1 cellular context compared by ENCODE assay signal in the genomic region with DNA sequence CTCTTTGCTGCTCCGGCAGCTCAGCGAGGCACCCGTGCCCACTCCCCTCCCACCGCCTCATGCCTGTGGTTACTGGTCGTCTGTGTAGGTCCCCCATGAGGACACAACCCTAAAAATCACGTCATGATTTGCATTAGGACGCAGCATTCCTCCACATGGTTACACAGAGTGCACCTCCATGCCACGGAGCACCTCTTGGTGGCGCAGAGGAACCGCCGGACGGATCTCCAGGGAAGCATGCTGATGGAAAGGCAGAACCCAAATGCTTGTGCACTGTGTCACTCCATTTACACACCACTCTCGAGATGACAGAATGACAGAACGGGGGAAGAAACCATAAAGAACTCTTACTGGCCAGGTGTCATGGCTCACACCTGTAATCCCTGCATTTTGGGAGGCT.
A peak's percentile ranks its signal among the peaks of the same experiment; 100 is the strongest.
TF ChIP-seq lines count a peak whose summit lies in the region.

No MANE protein-coding gene starts in this region.

TF ChIP-seq in K562, 482 proteins besides CTCF, POLR2A, EP300 and RAD21:
- no peak for TF ChIP-seq SMARCB1 (IDR thresholded peaks at IDR 0.05; ENCODE audit: insufficient read length, low read depth)
- no peak for TF ChIP-seq RBM22 (IDR thresholded peaks at IDR 0.05; ENCODE audit: low read depth, low read length, poor library complexity, severe bottlenecking)
- TF ChIP-seq CBFA2T3 (IDR thresholded peaks at IDR 0.05): no peak
- TF ChIP-seq TRIM24 (IDR thresholded peaks at IDR 0.05): no peak
- peak; percentile 60; the same call in 1 of the 2 replicates for TF ChIP-seq MYC (IDR thresholded peaks at IDR 0.05; ENCODE audit: low read depth, low read length)
- TF ChIP-seq MYC (CRISPR knock-in tag; IDR thresholded peaks at IDR 0.05; ENCODE audit: borderline replicate concordance, low read depth): no peak
- no peak for TF ChIP-seq CBX3 (IDR thresholded peaks at IDR 0.05; ENCODE audit: borderline replicate concordance in 1 of 2, low read length in 2 of 2)
- TF ChIP-seq FOS (IDR thresholded peaks at IDR 0.05; ENCODE audit: extremely low read depth, insufficient read length): no peak
- no peak for TF ChIP-seq BHLHE40 (IDR thresholded peaks at IDR 0.05; ENCODE audit: low read length)
- peak; percentile 58 for TF ChIP-seq CREM (IDR thresholded peaks at IDR 0.05; ENCODE audit: low read depth)
- TF ChIP-seq, protein P1, sequence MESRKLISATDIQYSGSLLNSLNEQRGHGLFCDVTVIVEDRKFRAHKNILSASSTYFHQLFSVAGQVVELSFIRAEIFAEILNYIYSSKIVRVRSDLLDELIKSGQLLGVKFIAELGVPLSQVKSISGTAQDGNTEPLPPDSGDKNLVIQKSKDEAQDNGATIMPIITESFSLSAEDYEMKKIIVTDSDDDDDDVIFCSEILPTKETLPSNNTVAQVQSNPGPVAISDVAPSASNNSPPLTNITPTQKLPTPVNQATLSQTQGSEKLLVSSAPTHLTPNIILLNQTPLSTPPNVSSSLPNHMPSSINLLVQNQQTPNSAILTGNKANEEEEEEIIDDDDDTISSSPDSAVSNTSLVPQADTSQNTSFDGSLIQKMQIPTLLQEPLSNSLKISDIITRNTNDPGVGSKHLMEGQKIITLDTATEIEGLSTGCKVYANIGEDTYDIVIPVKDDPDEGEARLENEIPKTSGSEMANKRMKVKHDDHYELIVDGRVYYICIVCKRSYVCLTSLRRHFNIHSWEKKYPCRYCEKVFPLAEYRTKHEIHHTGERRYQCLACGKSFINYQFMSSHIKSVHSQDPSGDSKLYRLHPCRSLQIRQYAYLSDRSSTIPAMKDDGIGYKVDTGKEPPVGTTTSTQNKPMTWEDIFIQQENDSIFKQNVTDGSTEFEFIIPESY (CRISPR knock-in tag; IDR thresholded peaks at IDR 0.05): peak; percentile 95
- no peak for TF ChIP-seq ZNF12 (CRISPR knock-in tag; IDR thresholded peaks at IDR 0.05)
- TF ChIP-seq EHMT2 (IDR thresholded peaks at IDR 0.05): no peak
- TF ChIP-seq ZNF324 (CRISPR knock-in tag; IDR thresholded peaks at IDR 0.05): no peak
- no peak for TF ChIP-seq JUND (IDR thresholded peaks at IDR 0.05; ENCODE audit: borderline replicate concordance, low read depth, low read length)
- TF ChIP-seq JUND (tag; IDR thresholded peaks at IDR 0.05; ENCODE audit: borderline replicate concordance, low read depth, low read length): no peak
- no peak for TF ChIP-seq CREB1 (IDR thresholded peaks at IDR 0.05)
- 0 out of 2 replicates have a peak, but pooled peaks have one; percentile 22 for TF ChIP-seq CREB1 (CRISPR knock-in tag; IDR thresholded peaks at IDR 0.05)
- TF ChIP-seq, protein P2, sequence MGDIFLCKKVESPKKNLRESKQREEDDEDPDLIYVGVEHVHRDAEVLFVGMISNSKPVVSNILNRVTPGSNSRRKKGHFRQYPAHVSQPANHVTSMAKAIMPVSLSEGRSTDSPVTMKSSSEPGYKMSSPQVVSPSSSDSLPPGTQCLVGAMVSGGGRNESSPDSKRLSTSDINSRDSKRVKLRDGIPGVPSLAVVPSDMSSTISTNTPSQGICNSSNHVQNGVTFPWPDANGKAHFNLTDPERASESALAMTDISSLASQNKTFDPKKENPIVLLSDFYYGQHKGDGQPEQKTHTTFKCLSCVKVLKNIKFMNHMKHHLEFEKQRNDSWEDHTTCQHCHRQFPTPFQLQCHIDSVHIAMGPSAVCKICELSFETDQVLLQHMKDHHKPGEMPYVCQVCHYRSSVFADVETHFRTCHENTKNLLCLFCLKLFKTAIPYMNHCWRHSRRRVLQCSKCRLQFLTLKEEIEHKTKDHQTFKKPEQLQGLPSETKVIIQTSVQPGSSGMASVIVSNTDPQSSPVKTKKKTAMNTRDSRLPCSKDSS (IDR thresholded peaks at IDR 0.05; ENCODE audit: low read depth, partially characterized antibody): no peak
- no peak for TF ChIP-seq TAL1 (IDR thresholded peaks at IDR 0.05)
- TF ChIP-seq IRF2 (CRISPR knock-in tag; IDR thresholded peaks at IDR 0.05): no peak
- TF ChIP-seq, protein P3, sequence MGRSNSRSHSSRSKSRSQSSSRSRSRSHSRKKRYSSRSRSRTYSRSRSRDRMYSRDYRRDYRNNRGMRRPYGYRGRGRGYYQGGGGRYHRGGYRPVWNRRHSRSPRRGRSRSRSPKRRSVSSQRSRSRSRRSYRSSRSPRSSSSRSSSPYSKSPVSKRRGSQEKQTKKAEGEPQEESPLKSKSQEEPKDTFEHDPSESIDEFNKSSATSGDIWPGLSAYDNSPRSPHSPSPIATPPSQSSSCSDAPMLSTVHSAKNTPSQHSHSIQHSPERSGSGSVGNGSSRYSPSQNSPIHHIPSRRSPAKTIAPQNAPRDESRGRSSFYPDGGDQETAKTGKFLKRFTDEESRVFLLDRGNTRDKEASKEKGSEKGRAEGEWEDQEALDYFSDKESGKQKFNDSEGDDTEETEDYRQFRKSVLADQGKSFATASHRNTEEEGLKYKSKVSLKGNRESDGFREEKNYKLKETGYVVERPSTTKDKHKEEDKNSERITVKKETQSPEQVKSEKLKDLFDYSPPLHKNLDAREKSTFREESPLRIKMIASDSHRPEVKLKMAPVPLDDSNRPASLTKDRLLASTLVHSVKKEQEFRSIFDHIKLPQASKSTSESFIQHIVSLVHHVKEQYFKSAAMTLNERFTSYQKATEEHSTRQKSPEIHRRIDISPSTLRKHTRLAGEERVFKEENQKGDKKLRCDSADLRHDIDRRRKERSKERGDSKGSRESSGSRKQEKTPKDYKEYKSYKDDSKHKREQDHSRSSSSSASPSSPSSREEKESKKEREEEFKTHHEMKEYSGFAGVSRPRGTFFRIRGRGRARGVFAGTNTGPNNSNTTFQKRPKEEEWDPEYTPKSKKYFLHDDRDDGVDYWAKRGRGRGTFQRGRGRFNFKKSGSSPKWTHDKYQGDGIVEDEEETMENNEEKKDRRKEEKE (IDR thresholded peaks at IDR 0.05; ENCODE audit: borderline replicate concordance in 1 of 2, control insufficient read depth in 1 of 2, low read depth in 2 of 2, low read length in 1 of 2): no peak
- TF ChIP-seq, protein P4, sequence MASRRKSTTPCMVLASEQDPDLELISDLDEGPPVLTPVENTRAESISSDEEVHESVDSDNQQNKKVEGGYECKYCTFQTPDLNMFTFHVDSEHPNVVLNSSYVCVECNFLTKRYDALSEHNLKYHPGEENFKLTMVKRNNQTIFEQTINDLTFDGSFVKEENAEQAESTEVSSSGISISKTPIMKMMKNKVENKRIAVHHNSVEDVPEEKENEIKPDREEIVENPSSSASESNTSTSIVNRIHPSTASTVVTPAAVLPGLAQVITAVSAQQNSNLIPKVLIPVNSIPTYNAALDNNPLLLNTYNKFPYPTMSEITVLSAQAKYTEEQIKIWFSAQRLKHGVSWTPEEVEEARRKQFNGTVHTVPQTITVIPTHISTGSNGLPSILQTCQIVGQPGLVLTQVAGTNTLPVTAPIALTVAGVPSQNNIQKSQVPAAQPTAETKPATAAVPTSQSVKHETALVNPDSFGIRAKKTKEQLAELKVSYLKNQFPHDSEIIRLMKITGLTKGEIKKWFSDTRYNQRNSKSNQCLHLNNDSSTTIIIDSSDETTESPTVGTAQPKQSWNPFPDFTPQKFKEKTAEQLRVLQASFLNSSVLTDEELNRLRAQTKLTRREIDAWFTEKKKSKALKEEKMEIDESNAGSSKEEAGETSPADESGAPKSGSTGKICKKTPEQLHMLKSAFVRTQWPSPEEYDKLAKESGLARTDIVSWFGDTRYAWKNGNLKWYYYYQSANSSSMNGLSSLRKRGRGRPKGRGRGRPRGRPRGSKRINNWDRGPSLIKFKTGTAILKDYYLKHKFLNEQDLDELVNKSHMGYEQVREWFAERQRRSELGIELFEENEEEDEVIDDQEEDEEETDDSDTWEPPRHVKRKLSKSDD (conservative IDR thresholded peaks at IDR 0.05; ENCODE audit: low read length): no peak
